In genomic region chr4:89324671-89325070, GRCh38 we compare ENCODE assay signal across 10 cellular contexts. TPM values are rescaled to one million over a fixed set of nuclear protein-coding genes. Genes with fewer than 3 reads are reported as not detected.
DNase-seq lines count a peak whose midpoint lies in the region; ATAC-seq, FAIRE-seq and TF ChIP-seq lines count a peak whose summit lies in the region.
"Had no signal": no experiment of that assay in that cellular context is flagged by ENCODE, and none has a peak within 500 bp of the region (broad histone marks: within the 10 kb centered on the region; RNA-seq: fewer than 3 reads in every experiment).

No MANE protein-coding gene starts in this region.

- H3K27me3 ChIP-seq in bronchial epithelial cell (ENCODE audit: control insufficient read depth, insufficient read depth, low read length), result no peaks in the 10 kb centered on the region
- H3K27me3 ChIP-seq in testis, result no peaks in the 10 kb centered on the region
- no peaks in the 10 kb centered on the region for H3K27me3 ChIP-seq in Caco-2 (replicated peaks; ENCODE audit: control insufficient read depth, insufficient read depth, low read length)

- H3K27ac Mint-ChIP-seq in CD14-positive monocyte, result peak overlapping the region; percentile 86 to 95 (median 93)
- H3K27ac Mint-ChIP-seq in Caco-2 (ENCODE audit: unreplicated experiment), result no peak overlapping the region
- H3K27ac Mint-ChIP-seq in Calu3 (ENCODE audit: unreplicated experiment), result no peak overlapping the region
- H3K27ac Mint-ChIP-seq: naive thymus-derived CD8-positive, alpha-beta T cell had no signal

- 44 to 45% methylated on average over 2 of the region's 2 CpGs for WGBS in testis, 2 donors

- H3K4me1 ChIP-seq in testis (no peaks in the 10 kb centered on the region), Caco-2 (no peaks in the 10 kb centered on the region)

- BruUV-seq in Caco-2 (replicated peaks; lab: Mats Ljungman, UMichigan) (no TSS peak), Calu3 (replicated peaks; lab: Mats Ljungman, UMichigan) (no TSS peak)

- peaks cover 0 to 5% (median 0%) of the 10 kb centered on the region in 7 donors for H3K9me3 Mint-ChIP-seq in CD14-positive monocyte
- H3K9me3 Mint-ChIP-seq in Caco-2 (ENCODE audit: unreplicated experiment), result no peaks in the 10 kb centered on the region
- H3K9me3 Mint-ChIP-seq in Calu3 (ENCODE audit: low read depth, unreplicated experiment), result no peaks in the 10 kb centered on the region

- ATAC-seq in GM19463 (IDR thresholded peaks at IDR 0.05; ENCODE audit: unreplicated experiment), result peak; percentile 87
- peak; percentile 99 for ATAC-seq in HG03469 (IDR thresholded peaks at IDR 0.05; ENCODE audit: unreplicated experiment)

- TF ChIP-seq POLR2A in testis (IDR thresholded peaks at IDR 0.05), result no peak

- peaks cover 25% of the 10 kb centered on the region for H3K4me1 Mint-ChIP-seq in CD14-positive monocyte
- no peaks in the 10 kb centered on the region for H3K4me1 Mint-ChIP-seq in Caco-2 (ENCODE audit: low read depth, unreplicated experiment)
- no peaks in the 10 kb centered on the region for H3K4me1 Mint-ChIP-seq in Calu3 (ENCODE audit: low read depth, unreplicated experiment)

- H3K36me3 ChIP-seq in bronchial epithelial cell (ENCODE audit: control insufficient read depth, insufficient read depth, low read length) (no peaks in the 10 kb centered on the region), testis (ENCODE audit: low read depth, missing control alignments) (no peaks in the 10 kb centered on the region), Caco-2 (ENCODE audit: control insufficient read depth, insufficient read depth, low read length) (no peaks in the 10 kb centered on the region)

- DNase-seq in CD14-positive monocyte (ENCODE audit: low spot score) (peak; percentile 89), bronchial epithelial cell (ENCODE audit: low read depth) (peak; percentile 15), testis (peak; percentile 19), dermis blood vessel endothelial cell (no peak), Caco-2 (no peak), Calu3 (no peak)
- DNase-seq: activated T-cell treated with anti-CD3 and anti-CD28 coated beads, Interleukin-2, amount 50 U/mL, for 4 hours; naive thymus-derived CD8-positive, alpha-beta T cell had no signal

- POLR2A ChIA-PET in Caco-2 (lab: Charles Lee), result no interaction called here

- no peak overlapping the region for H3K4me3 ChIP-seq in bronchial epithelial cell (ENCODE audit: low read depth, low read length)
- H3K4me3 ChIP-seq in testis, result no peak overlapping the region
- H3K4me3 ChIP-seq in Caco-2 (ENCODE audit: low read depth, low read length), result no peak overlapping the region

- intact Hi-C loops in CD14-positive monocyte (cut with micrococcal nuclease) (no loop called here), testis (cut with DNase I; ENCODE audit: low total_unique reads) (no loop called here), Caco-2 (cut with micrococcal nuclease; ENCODE audit: unreplicated experiment) (no loop called here), Calu3 (cut with micrococcal nuclease; ENCODE audit: unreplicated experiment) (no loop called here)

- peak overlapping the region in 1 of 2 donors; percentile 64 for H3K27ac ChIP-seq in testis

- no peaks in the 10 kb centered on the region for H3K27me3 Mint-ChIP-seq in CD14-positive monocyte (ENCODE audit: low read depth in 3 of 3)
- no peaks in the 10 kb centered on the region for H3K27me3 Mint-ChIP-seq in Caco-2 (ENCODE audit: insufficient read depth, unreplicated experiment)
- H3K27me3 Mint-ChIP-seq in Calu3 (ENCODE audit: unreplicated experiment), result no peaks in the 10 kb centered on the region
- H3K27me3 Mint-ChIP-seq: naive thymus-derived CD8-positive, alpha-beta T cell had no signal

- H3K4me3 Mint-ChIP-seq in CD14-positive monocyte, result peak overlapping the region in 1 of 2 donors; percentile 21
- H3K4me3 Mint-ChIP-seq in Caco-2 (ENCODE audit: unreplicated experiment), result no peak overlapping the region
- no peak overlapping the region for H3K4me3 Mint-ChIP-seq in Calu3 (ENCODE audit: low read depth, unreplicated experiment)
- H3K4me3 Mint-ChIP-seq: activated T-cell treated with anti-CD3 and anti-CD28 coated beads, Interleukin-2, amount 50 U/mL, for 4 hours; naive thymus-derived CD8-positive, alpha-beta T cell had no signal

- H3K9me3 ChIP-seq in testis (no peaks in the 10 kb centered on the region), Caco-2 (no peaks in the 10 kb centered on the region)

- CTCF ChIA-PET in Caco-2 (lab: Charles Lee), result no interaction called here
- CTCF ChIA-PET in Calu3 (lab: Charles Lee), result no interaction called here

- H3K36me3 Mint-ChIP-seq in CD14-positive monocyte (peaks cover 0 to 2% of the 10 kb centered on the region in 2 donors), Caco-2 (ENCODE audit: insufficient read depth, unreplicated experiment) (no peaks in the 10 kb centered on the region), Calu3 (ENCODE audit: insufficient read depth, unreplicated experiment) (no peaks in the 10 kb centered on the region)

- TF ChIP-seq CTCF in CD14-positive monocyte (IDR thresholded peaks at IDR 0.05), result no peak
- TF ChIP-seq CTCF in bronchial epithelial cell (IDR thresholded peaks at IDR 0.05; ENCODE audit: insufficient read depth, low read length, severe bottlenecking), result no peak
- TF ChIP-seq CTCF in testis (IDR thresholded peaks at IDR 0.05), result no peak
- TF ChIP-seq CTCF in Caco-2 (IDR thresholded peaks at IDR 0.05; ENCODE audit: insufficient read depth in 1 of 2, low read depth in 1 of 2, low read length in 1 of 2, severe bottlenecking in 1 of 2, unreplicated experiment in 1 of 2), result no peak
- no peak for TF ChIP-seq CTCF in Calu3 (IDR thresholded peaks at IDR 0.05; ENCODE audit: unreplicated experiment)

- no peak for FAIRE-seq in bronchial epithelial cell (lab: Jason Lieb, UNC)

RNA-seq across cellular contexts. Expression of gene GPRIN3, which starts 17.1 kb away (rescaled TPM):
- polyA plus RNA-seq in CD14-positive monocyte (1 to 10 TPM; 1.1 to 3.3 TPM), testis (ENCODE audit: insufficient read depth, low read depth, low replicate concordance) (0.58 TPM)
- total RNA-seq in bronchial epithelial cell (not detected in 2 replicates), testis (1 to 10 TPM; 2.2 to 2.5 TPM), dermis blood vessel endothelial cell (0.51 and 1.5 TPM in 2 replicates), Caco-2 (2022) (0.02 and 0.05 TPM in 2 replicates), Calu3 (2022) (6.8 and 7.6 TPM in 2 replicates)

Comparison
In these comparisons a context has a peak if more than half of its experiments do, and no peak if none do; other contexts are left out.
1. DNase-seq: peak in CD14-positive monocyte (single experiment), bronchial epithelial cell (single experiment) and testis (single experiment); none in dermis blood vessel endothelial cell (single experiment), Caco-2 (0 of 2) and Calu3 (single experiment).
2. H3K27ac Mint-ChIP-seq: peak in CD14-positive monocyte (7 of 7); none in Caco-2 (single experiment) and Calu3 (single experiment).